1 cellular context compared by ENCODE assay signal in the genomic region with DNA sequence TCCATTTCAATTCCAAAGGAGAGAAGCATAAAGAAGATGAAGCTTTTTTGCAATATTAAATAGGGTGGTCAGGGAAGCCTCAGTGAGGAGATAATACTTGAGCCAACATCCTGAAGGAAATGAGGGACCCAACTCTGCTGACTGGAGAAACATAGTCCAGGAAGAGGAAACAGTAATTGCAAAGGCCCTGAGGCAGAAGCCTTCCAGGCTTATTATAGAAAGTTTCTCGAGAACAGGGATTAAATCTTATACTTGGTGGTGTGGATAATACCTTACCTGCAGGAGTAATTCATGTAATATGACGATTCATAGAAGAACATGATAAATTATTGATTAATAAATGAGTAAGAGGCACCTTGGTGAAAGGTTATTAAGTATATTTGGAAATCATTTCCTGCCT.
TF ChIP-seq lines count a peak whose summit lies in the region.

No MANE protein-coding gene starts in this region.

TF ChIP-seq in endothelial cell of umbilical vein, 7 proteins besides CTCF, POLR2A, EP300 and RAD21 (continued from another document):
- TF ChIP-seq MAX (IDR thresholded peaks at IDR 0.05; ENCODE audit: insufficient read depth, insufficient read length) = no peak
- no peak for TF ChIP-seq POLR2AphosphoS5 (IDR thresholded peaks at IDR 0.05; ENCODE audit: insufficient read depth, low read depth, low read length)
- TF ChIP-seq GATA2 (IDR thresholded peaks at IDR 0.05; ENCODE audit: insufficient read depth, insufficient read length, low read depth, low read length) = no peak
